Comparison of ENCODE assay signal across 19 cellular contexts in genomic region chr20:44410583-44411019, GRCh38. TPM values are rescaled to one million over a fixed set of nuclear protein-coding genes. Genes with fewer than 3 reads are reported as not detected.
DNase-seq lines count a peak whose midpoint lies in the region; ATAC-seq, FAIRE-seq and TF ChIP-seq lines count a peak whose summit lies in the region.
"Had no signal": no experiment of that assay in that cellular context is flagged by ENCODE, and none has a peak within 500 bp of the region (broad histone marks: within the 10 kb centered on the region; RNA-seq: fewer than 3 reads in every experiment).

No MANE protein-coding gene starts in this region.

- no peak for DNase-seq in PC-3
- no peak for DNase-seq in kidney
- no peak for DNase-seq in transverse colon
- DNase-seq in NCI-H128 (lab: John Stamatoyannopoulos, UW; ENCODE audit: unreplicated experiment) = no peak
- DNase-seq in H4 (ENCODE audit: low spot score) = no peak
- no peak for DNase-seq in H54 (ENCODE audit: insufficient read length, low spot score)
- DNase-seq: CD4-positive, CD25-positive, alpha-beta regulatory T cell; DMS79; H7; IMR-90; NCI-H1417; NCI-H1694 treated with DMSO at 0.1 percent for 48 hours; NCI-H446; NCI-H526; SHP77 treated with DMSO at 0.1 percent for 48 hours had no signal

- H3K27me3 ChIP-seq in PC-3 (ENCODE audit: low read length) (no peaks in the 10 kb centered on the region), muscle layer of duodenum (ENCODE audit: low read depth, low read length) (no peaks in the 10 kb centered on the region), transverse colon (no peaks in the 10 kb centered on the region)

- intact Hi-C loops in PC-3 (cut with micrococcal nuclease) (no loop called here), kidney (cut with DNase I) (no loop called here), transverse colon (cut with DNase I; ENCODE audit: low total_unique reads) (no loop called here)

- no peak overlapping the region for H2AFZ ChIP-seq in PC-3 (ENCODE audit: low read length)

- H3K9ac ChIP-seq in PC-3 (ENCODE audit: low read length) (no peak overlapping the region), kidney (ENCODE audit: low read length in 2 of 2) (no peak overlapping the region)

- H3K4me1 ChIP-seq in PC-3 (ENCODE audit: insufficient read depth, low read length) = peaks cover 35% of the 10 kb centered on the region
- peaks cover 7 to 13% of the 10 kb centered on the region in 2 donors for H3K4me1 ChIP-seq in kidney (ENCODE audit: control insufficient read depth in 1 of 2, insufficient read depth in 1 of 2, low read depth in 1 of 2, low read length in 2 of 2)
- H3K4me1 ChIP-seq in muscle layer of duodenum (ENCODE audit: control insufficient read depth in 1 of 2, insufficient read depth in 2 of 2, low read length in 2 of 2) = no peaks in the 10 kb centered on the region
- H3K4me1 ChIP-seq in transverse colon = peaks cover 10 to 52% (median 35%) of the 10 kb centered on the region in 4 donors

- H3F3A ChIP-seq in PC-3 (ENCODE audit: low read length, unreplicated experiment) = no peaks in the 10 kb centered on the region

- WGBS in transverse colon (ENCODE audit: low coverage in 1 of 2), 2 donors = 60 to 85% methylated on average over 1 to 2 of the region's 2 CpGs

- TF ChIP-seq EP300 in transverse colon (IDR thresholded peaks at IDR 0.05; ENCODE audit: low read depth) = no peak

- TF ChIP-seq POLR2A in transverse colon (IDR thresholded peaks at IDR 0.05) (no peak), H54 (IDR thresholded peaks at IDR 0.05; ENCODE audit: low read depth, low read length) (no peak)

- no peaks in the 10 kb centered on the region for H3K9me3 ChIP-seq in PC-3 (ENCODE audit: low read length)
- no peaks in the 10 kb centered on the region for H3K9me3 ChIP-seq in kidney (ENCODE audit: control insufficient read depth in 1 of 2, low read length in 2 of 2)
- H3K9me3 ChIP-seq in muscle layer of duodenum (ENCODE audit: control insufficient read depth in 1 of 2, low read length in 2 of 2) = no peaks in the 10 kb centered on the region
- H3K9me3 ChIP-seq in transverse colon = no peaks in the 10 kb centered on the region

- H4K20me1 ChIP-seq in PC-3 (ENCODE audit: low read length) = no peaks in the 10 kb centered on the region

- no peaks in the 10 kb centered on the region for H3K79me2 ChIP-seq in PC-3 (ENCODE audit: low read length)

- no peak for ATAC-seq in PC-3

- in situ Hi-C loops in transverse colon (cut with MboI; ENCODE audit: low pct_ligation_motif_present in 1 of 4, low pct_unique_long_range_greater_than_20kb in 1 of 4, low sequenced_read_pairs in 3 of 4) = no loop called here

- POLR2A ChIA-PET in PC-3 (lab: Charles Lee; ENCODE audit: unreplicated experiment) = no interaction called here

- no peaks in the 10 kb centered on the region for H3K9me2 ChIP-seq in PC-3 (replicated peaks; ENCODE audit: low read length)

- H3K27ac ChIP-seq in PC-3 (ENCODE audit: low read length) (peak overlapping the region; percentile 51), kidney (ENCODE audit: low read depth in 2 of 2, low read length in 2 of 2) (peak overlapping the region; percentile 42 to 52), muscle layer of duodenum (ENCODE audit: low read length) (peak overlapping the region; percentile 67), transverse colon (peak overlapping the region; percentile 52 to 86 (median 67))
- H3K27ac ChIP-seq: HL-60, RWPE1, SK-N-MC had no signal

- CTCF ChIA-PET in PC-3 (lab: Charles Lee) = no interaction called here

- no peak overlapping the region for H3K4me3 ChIP-seq in PC-3 (ENCODE audit: low read length)
- no peak overlapping the region for H3K4me3 ChIP-seq in kidney (ENCODE audit: low read length in 2 of 2)
- no peak overlapping the region for H3K4me3 ChIP-seq in muscle layer of duodenum (ENCODE audit: low read depth in 1 of 2, low read length in 2 of 2)
- H3K4me3 ChIP-seq in transverse colon = no peak overlapping the region
- H3K4me3 ChIP-seq: SK-N-MC had no signal

- H3K36me3 ChIP-seq in PC-3 (ENCODE audit: low read depth, low read length) = no peaks in the 10 kb centered on the region
- peaks cover 0 to 2% of the 10 kb centered on the region in 2 donors for H3K36me3 ChIP-seq in kidney (ENCODE audit: control insufficient read depth in 1 of 2, insufficient read depth in 2 of 2, low read length in 2 of 2)
- peaks cover 0 to 6% of the 10 kb centered on the region in 2 donors for H3K36me3 ChIP-seq in muscle layer of duodenum (ENCODE audit: control insufficient read depth in 1 of 2, insufficient read depth in 2 of 2, low read length in 2 of 2)
- no peaks in the 10 kb centered on the region for H3K36me3 ChIP-seq in transverse colon

- FAIRE-seq in kidney (lab: Jason Lieb, UNC) (no peak), H54 (lab: Jason Lieb, UNC) (no peak)

- H3K4me2 ChIP-seq in PC-3 (ENCODE audit: low read length) = no peak overlapping the region

- TF ChIP-seq CTCF in PC-3 (conservative IDR thresholded peaks at IDR 0.05; ENCODE audit: low read depth, low read length) = no peak
- TF ChIP-seq CTCF in kidney (IDR thresholded peaks at IDR 0.05; ENCODE audit: borderline replicate concordance, extremely low read depth, insufficient read depth) = no peak
- TF ChIP-seq CTCF in transverse colon (IDR thresholded peaks at IDR 0.05) = no peak

- BruUV-seq in PC-3 (replicated peaks; lab: Mats Ljungman, UMichigan) = no TSS peak

RNA-seq across cellular contexts. Expression of gene HNF4A, which starts 55.1 kb away (rescaled TPM):
- total RNA-seq in PC-3 (2014; rRNA removed) (not detected in 2 replicates), kidney (26.0 TPM), transverse colon (100 to 1,000 TPM; 173 to 471 (median 252) TPM)
- 42.1 TPM for polyA plus RNA-seq in kidney (ENCODE audit: insufficient read depth, low read depth, low replicate concordance)
- not detected in 2 replicates for total RNA-seq in H4 (2014; rRNA removed; shearing (Covaris generic))
- total RNA-seq: CD4-positive, CD25-positive, alpha-beta regulatory T cell; IMR-90 had no signal
- polyA plus RNA-seq: CD4-positive, CD25-positive, alpha-beta regulatory T cell; IMR-90 had no signal

Comparison
In these comparisons a context has a peak if more than half of its experiments do, and no peak if none do; other contexts are left out.
1. RNA of gene HNF4A, which starts 55.1 kb away (total RNA-seq): 173 to 471 TPM in transverse colon and 26.0 TPM in kidney (single experiment); not detected in PC-3 and not detected in H4; every median in the first group is over 10 times any median in the second.
2. Peak in every context shown above with its lines, with median percentiles within 50 percentile points of each other: H3K27ac ChIP-seq.